Comparison of ENCODE assay signal across 8 cellular contexts in the genomic region with DNA sequence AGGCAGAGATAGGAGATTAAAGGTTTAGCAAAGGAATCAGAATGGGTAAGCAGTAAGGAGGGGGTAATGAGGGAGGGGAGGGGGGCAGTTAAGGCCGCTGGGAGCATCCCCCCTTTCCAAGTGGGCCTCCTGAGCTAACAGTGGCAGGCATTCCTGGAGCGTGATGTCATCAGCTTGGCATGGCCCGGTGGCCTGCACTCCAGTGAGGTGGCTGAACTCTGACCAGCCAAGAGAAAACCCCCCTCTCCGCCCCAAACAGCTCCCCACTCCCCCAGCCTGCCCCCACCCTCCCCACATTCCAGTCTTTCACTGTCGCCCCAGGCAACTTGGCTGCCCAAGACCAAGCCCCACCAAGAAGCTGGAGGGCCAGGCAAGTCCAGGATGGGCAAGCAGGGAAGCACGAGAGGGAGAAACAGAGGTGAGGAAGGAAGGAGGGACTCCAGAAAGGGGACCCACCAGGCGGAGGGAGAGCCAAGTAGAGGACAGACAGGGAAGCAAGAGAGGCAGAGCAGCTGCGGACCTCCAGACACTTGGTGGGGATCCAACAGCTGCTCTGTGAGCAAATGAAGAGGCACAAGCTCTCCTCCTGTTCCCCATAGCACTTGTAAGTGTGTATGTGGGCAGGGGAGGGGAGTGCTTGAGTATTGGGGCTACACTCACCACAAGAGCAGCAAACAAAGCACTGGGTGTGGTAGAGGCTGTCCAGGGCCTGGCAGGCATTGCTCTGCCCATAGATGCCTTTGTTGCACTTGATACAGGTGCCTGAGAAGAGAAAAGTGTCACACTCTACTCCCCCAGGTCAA. TPM values are rescaled to one million over a fixed set of nuclear protein-coding genes. Genes with fewer than 3 reads are reported as not detected.
DNase-seq lines count a peak whose midpoint lies in the region; ATAC-seq and TF ChIP-seq lines count a peak whose summit lies in the region.

No MANE protein-coding gene starts in this region.

- intact Hi-C loops in Right ventricle myocardium superior (cut with DNase I), result no loop called here
- intact Hi-C loops in prostate gland (cut with DNase I), result loop anchor here (5.0 kb wide), 1 partner anchor 106 kb away; the partner anchor contains the start of gene LRP10

- no peaks in the 10 kb centered on the region for H3K9me3 Mint-ChIP-seq in activated naive CD8-positive, alpha-beta T cell treated with anti-CD3 and anti-CD28 coated beads for 36 hours
- H3K9me3 Mint-ChIP-seq in effector memory CD8-positive, alpha-beta T cell, result no peaks in the 10 kb centered on the region

- peaks cover 5% of the 10 kb centered on the region for H3K4me1 Mint-ChIP-seq in activated naive CD8-positive, alpha-beta T cell treated with anti-CD3 and anti-CD28 coated beads for 36 hours
- peaks cover 4% of the 10 kb centered on the region in 2 donors for H3K4me1 Mint-ChIP-seq in effector memory CD8-positive, alpha-beta T cell (ENCODE audit: low read depth in 2 of 2)

- H3K27ac ChIP-seq in SJSA1 (peak overlapping the region; percentile 77), prostate gland (peak overlapping the region; percentile 76 to 86)

- WGBS in prostate gland, result 19% methylated on average over 8 of the region's 8 CpGs

- no peaks in the 10 kb centered on the region for H3K36me3 Mint-ChIP-seq in activated naive CD8-positive, alpha-beta T cell treated with anti-CD3 and anti-CD28 coated beads for 36 hours
- no peaks in the 10 kb centered on the region for H3K36me3 Mint-ChIP-seq in effector memory CD8-positive, alpha-beta T cell (ENCODE audit: insufficient read depth)

- H3K27me3 Mint-ChIP-seq in activated naive CD8-positive, alpha-beta T cell treated with anti-CD3 and anti-CD28 coated beads for 36 hours, result peaks cover 4% of the 10 kb centered on the region
- peaks cover 10 to 38% of the 10 kb centered on the region in 2 donors for H3K27me3 Mint-ChIP-seq in effector memory CD8-positive, alpha-beta T cell

- H3K4me3 ChIP-seq in SJSA1, result peak overlapping the region; percentile 87
- H3K4me3 ChIP-seq in prostate gland, result no peak overlapping the region

- H3K4me1 ChIP-seq in SJSA1 (replicated peaks) (peaks cover 66% of the 10 kb centered on the region), prostate gland (replicated peaks) (peaks cover 4% of the 10 kb centered on the region)

- H3K27me3 ChIP-seq in SJSA1 (replicated peaks) (no peaks in the 10 kb centered on the region), prostate gland (replicated peaks; ENCODE audit: insufficient read depth) (no peaks in the 10 kb centered on the region)

- ATAC-seq in Right ventricle myocardium superior (ENCODE audit: poor library complexity), result peak; percentile 36
- no peak for ATAC-seq in HG02610 (IDR thresholded peaks at IDR 0.05; ENCODE audit: unreplicated experiment)
- no peak for ATAC-seq in effector memory CD8-positive, alpha-beta T cell (replicated peaks)

- H3K9me3 ChIP-seq in SJSA1 (replicated peaks) (no peaks in the 10 kb centered on the region), prostate gland (no peaks in the 10 kb centered on the region)

- H3K27ac Mint-ChIP-seq in activated naive CD8-positive, alpha-beta T cell treated with anti-CD3 and anti-CD28 coated beads for 36 hours, result no peak overlapping the region
- no peak overlapping the region for H3K27ac Mint-ChIP-seq in effector memory CD8-positive, alpha-beta T cell

- TF ChIP-seq CTCF in prostate gland (IDR thresholded peaks at IDR 0.05), result no peak

- H3K4me3 Mint-ChIP-seq in activated naive CD8-positive, alpha-beta T cell treated with anti-CD3 and anti-CD28 coated beads for 36 hours, result no peak overlapping the region
- H3K4me3 Mint-ChIP-seq in effector memory CD8-positive, alpha-beta T cell, result no peak overlapping the region

- peaks cover 88% of the 10 kb centered on the region for H3K36me3 ChIP-seq in SJSA1
- H3K36me3 ChIP-seq in prostate gland, result no peaks in the 10 kb centered on the region

- DNase-seq in EH (ENCODE audit: low read depth), result peak; percentile 93
- peak; percentile 93 to 97 for DNase-seq in SJSA1 (ENCODE audit: low read depth in 1 of 2, low spot score in 2 of 2)
- peak; percentile 61 for DNase-seq in Right ventricle myocardium superior
- DNase-seq in prostate gland (ENCODE audit: low spot score), result peak; percentile 34
- DNase-seq in cerebellar nuclear complex (lab: John Stamatoyannopoulos, UW), result no peak
- no peak for DNase-seq in activated naive CD8-positive, alpha-beta T cell treated with anti-CD3 and anti-CD28 coated beads for 36 hours
- DNase-seq in effector memory CD8-positive, alpha-beta T cell, result no peak

- no peak for TF ChIP-seq POLR2A in prostate gland (IDR thresholded peaks at IDR 0.05)

RNA-seq across cellular contexts. Expression of gene AJUBA, which starts 4.5 kb away (rescaled TPM):
- total RNA-seq in SJSA1 (2014; rRNA removed; shearing (Covaris generic)), result 116 and 125 TPM in 2 replicates
- total RNA-seq in Right ventricle myocardium superior (10.9 TPM), prostate gland (10 to 100 TPM; 21.0 to 27.9 TPM)
- 1 to 10 TPM in 1 of 2 experiments, under 1 TPM in 1; 0.90 to 1.0 TPM for total RNA-seq in activated naive CD8-positive, alpha-beta T cell treated with anti-CD3 and anti-CD28 coated beads for 36 hours

RNA-seq across cellular contexts. Expression of gene HAUS4, which starts 21.0 kb away (rescaled TPM):
- 37.3 and 39.5 TPM in 2 replicates for total RNA-seq in SJSA1 (2014; rRNA removed; shearing (Covaris generic))
- 16.4 TPM for total RNA-seq in Right ventricle myocardium superior
- total RNA-seq in prostate gland, result 10 to 100 TPM; 39.8 to 53.3 TPM
- 10 to 100 TPM; 51.9 to 53.6 TPM for total RNA-seq in activated naive CD8-positive, alpha-beta T cell treated with anti-CD3 and anti-CD28 coated beads for 36 hours

RNA-seq across cellular contexts. Expression of gene C14orf93, which starts 32.1 kb away (rescaled TPM):
- total RNA-seq in SJSA1 (2014; rRNA removed; shearing (Covaris generic)), result 3.2 and 6.5 TPM in 2 replicates
- total RNA-seq in Right ventricle myocardium superior (5.5 TPM), prostate gland (10 to 100 TPM; 15.1 to 17.6 TPM)
- total RNA-seq in activated naive CD8-positive, alpha-beta T cell treated with anti-CD3 and anti-CD28 coated beads for 36 hours, result 10 to 100 TPM; 10.5 to 11.1 TPM

RNA-seq across cellular contexts. Expression of gene PRMT5, which starts 48.7 kb away (rescaled TPM):
- 43.9 and 67.8 TPM in 2 replicates for total RNA-seq in SJSA1 (2014; rRNA removed; shearing (Covaris generic))
- total RNA-seq in Right ventricle myocardium superior (50.2 TPM), prostate gland (10 to 100 TPM; 65.0 to 71.0 TPM)
- 100 to 1,000 TPM; 169 to 190 TPM for total RNA-seq in activated naive CD8-positive, alpha-beta T cell treated with anti-CD3 and anti-CD28 coated beads for 36 hours

RNA-seq across cellular contexts. Expression of gene PSMB5, which starts 56.8 kb away (rescaled TPM):
- 226 and 255 TPM in 2 replicates for total RNA-seq in SJSA1 (2014; rRNA removed; shearing (Covaris generic))
- 129 TPM for total RNA-seq in Right ventricle myocardium superior
- 100 to 1,000 TPM; 124 to 152 TPM for total RNA-seq in prostate gland
- 100 to 1,000 TPM; 162 to 164 TPM for total RNA-seq in activated naive CD8-positive, alpha-beta T cell treated with anti-CD3 and anti-CD28 coated beads for 36 hours

Comparison
In these comparisons a context has a peak if more than half of its experiments do, and no peak if none do; other contexts are left out.
1. DNase-seq: peak in EH (single experiment), SJSA1 (2 of 2), Right ventricle myocardium superior (single experiment) and prostate gland (single experiment); none in cerebellar nuclear complex (0 of 2), activated naive CD8-positive, alpha-beta T cell treated with anti-CD3 and anti-CD28 coated beads for 36 hours (single experiment) and effector memory CD8-positive, alpha-beta T cell (0 of 3).